Comparison of ENCODE assay signal across 39 cellular contexts in genomic region chr9:99427252-99427651, GRCh38.
"Had no signal": no experiment of that assay in that cellular context is flagged by ENCODE, and none has a peak within 500 bp of the region (broad histone marks: within the 10 kb centered on the region; RNA-seq: fewer than 3 reads in every experiment).

No MANE protein-coding gene starts in this region.

- H3K36me3 ChIP-seq: adrenal gland, ascending aorta, brain microvascular endothelial cell, breast epithelium, cardiac muscle cell had no signal

- H3K27me3 Mint-ChIP-seq: brain had no signal

- H3K4me3 ChIP-seq: adrenal gland, ascending aorta, body of pancreas, breast epithelium, cardiac muscle cell had no signal

- H3K4me1 Mint-ChIP-seq: activated naive CD4-positive, alpha-beta T cell treated with anti-CD3 and anti-CD28 coated beads, Interleukin-2, amount 10 ng/mL, durations not matched to agents 7 days and 5 days; activated naive CD4-positive, alpha-beta T cell treated with anti-CD3 and anti-CD28 coated beads, Interleukin-2, amount 50 U/mL, for 24 hours; activated naive CD8-positive, alpha-beta T cell treated with anti-CD3 and anti-CD28 coated beads for 36 hours; activated naive CD8-positive, alpha-beta T cell treated with anti-CD3 and anti-CD28 coated beads, Interleukin-2, amount 10 ng/mL, durations not matched to agents 7 days and 5 days; activated T-helper 17 cell treated with anti-CD3 and anti-CD28 coated beads, Interleukin-2, amount 50 U/mL, for 72 hours; central memory CD8-positive, alpha-beta T cell had no signal

- H3K4me3 Mint-ChIP-seq: activated naive CD4-positive, alpha-beta T cell treated with anti-CD3 and anti-CD28 coated beads for 36 hours; activated naive CD4-positive, alpha-beta T cell treated with anti-CD3 and anti-CD28 coated beads, Interleukin-2, amount 10 ng/mL, durations not matched to agents 7 days and 5 days; activated naive CD4-positive, alpha-beta T cell treated with anti-CD3 and anti-CD28 coated beads, Interleukin-2, amount 50 U/mL, for 24 hours; activated naive CD8-positive, alpha-beta T cell; activated naive CD8-positive, alpha-beta T cell treated with anti-CD3 and anti-CD28 coated beads for 36 hours; activated naive CD8-positive, alpha-beta T cell treated with anti-CD3 and anti-CD28 coated beads, Interleukin-2, amount 10 ng/mL, durations not matched to agents 7 days and 5 days; activated naive CD8-positive, alpha-beta T cell treated with anti-CD3 and anti-CD28 coated beads, Interleukin-2, amount 50 U/mL, for 24 hours; activated T-cell treated with anti-CD3 and anti-CD28 coated beads, Interleukin-2, amount 50 U/mL, for 4 hours; activated T-cell treated with anti-CD3 and anti-CD28 coated beads, Interleukin-2, amount 50 U/mL, for 72 hours; activated T-helper 1 cell treated with anti-CD3 and anti-CD28 coated beads, Interleukin-12 subunit alpha, Interleukin-12 subunit beta, Interleukin-2, Interleukin-4 antibody, amounts not matched to agents 30 ng/mL and 10 ng/mL and 1 ng/mL, durations not matched to agents 14 hours and 24 hours and 36 hours; activated T-helper 17 cell treated with anti-CD3 and anti-CD28 coated beads, Interleukin-2, amount 50 U/mL, for 72 hours; brain; central memory CD8-positive, alpha-beta T cell had no signal

- H3K9me3 ChIP-seq: adrenal gland, ascending aorta, body of pancreas, breast epithelium had no signal

- FAIRE-seq: astrocyte, bronchial epithelial cell, colon had no signal

- H3K27me3 ChIP-seq: adrenal gland, ascending aorta, body of pancreas, brain microvascular endothelial cell, breast epithelium, cardiac muscle cell had no signal

- DNase-seq: activated effector memory CD4-positive, alpha-beta T cell treated with anti-CD3 and anti-CD28 coated beads, Interleukin-2, amount 50 U/mL, for 16 hours; activated effector memory CD4-positive, alpha-beta T cell treated with Interleukin-2 at 50 U/mL for 16 hours; activated gamma-delta T cell; activated gamma-delta T cell treated with Interleukin-2 at 50 U/mL for 16 hours; activated naive CD4-positive, alpha-beta T cell; activated naive CD4-positive, alpha-beta T cell treated with anti-CD3 and anti-CD28 coated beads for 36 hours; activated naive CD4-positive, alpha-beta T cell treated with anti-CD3 and anti-CD28 coated beads, Interleukin-2, amount 10 ng/mL, durations not matched to agents 7 days and 5 days; activated naive CD4-positive, alpha-beta T cell treated with anti-CD3 and anti-CD28 coated beads, Interleukin-2, amount 50 U/mL, for 16 hours; activated naive CD4-positive, alpha-beta T cell treated with Interleukin-2 at 50 U/mL for 16 hours; activated naive CD8-positive, alpha-beta T cell treated with anti-CD3 and anti-CD28 coated beads for 36 hours; activated naive CD8-positive, alpha-beta T cell treated with anti-CD3 and anti-CD28 coated beads, Interleukin-2, amount 10 ng/mL, durations not matched to agents 7 days and 5 days; activated naive CD8-positive, alpha-beta T cell treated with anti-CD3 and anti-CD28 coated beads, Interleukin-2, amount 50 U/mL, for 24 hours; activated T-cell treated with anti-CD3 and anti-CD28 coated beads, Interleukin-2, amount 50 U/mL, for 4 hours; activated T-cell treated with anti-CD3 and anti-CD28 coated beads, Interleukin-2, amount 50 U/mL, for 48 hours; activated T-cell treated with anti-CD3 and anti-CD28 coated beads, Interleukin-2, amount 50 U/mL, for 72 hours; adrenal gland; amniotic stem cell; amygdala; anterior cingulate cortex; aorta; body of pancreas; brain microvascular endothelial cell; caudate nucleus; central memory CD4-positive, alpha-beta T cell; cerebellar nuclear complex had no signal

- ATAC-seq: activated naive CD4-positive, alpha-beta T cell treated with anti-CD3 and anti-CD28 coated beads, Interleukin-2, amount 50 U/mL, for 72 hours; activated naive CD8-positive, alpha-beta T cell treated with anti-CD3 and anti-CD28 coated beads, Interleukin-2, amount 50 U/mL, for 24 hours; activated T-cell treated with anti-CD3 and anti-CD28 coated beads, Interleukin-2, amount 50 U/mL, for 4 hours; activated T-cell treated with anti-CD3 and anti-CD28 coated beads, Interleukin-2, amount 50 U/mL, for 72 hours; activated T-helper 17 cell treated with anti-CD3 and anti-CD28 coated beads, Interleukin-2, amount 50 U/mL, for 72 hours; body of pancreas had no signal

- H3K36me3 Mint-ChIP-seq: activated naive CD4-positive, alpha-beta T cell treated with anti-CD3 and anti-CD28 coated beads, Interleukin-2, amount 10 ng/mL, durations not matched to agents 7 days and 5 days; activated naive CD4-positive, alpha-beta T cell treated with anti-CD3 and anti-CD28 coated beads, Interleukin-2, amount 50 U/mL, for 24 hours; activated naive CD4-positive, alpha-beta T cell treated with anti-CD3 and anti-CD28 coated beads, Interleukin-2, amount 50 U/mL, for 72 hours; activated naive CD8-positive, alpha-beta T cell treated with anti-CD3 and anti-CD28 coated beads for 36 hours; activated naive CD8-positive, alpha-beta T cell treated with anti-CD3 and anti-CD28 coated beads, Interleukin-2, amount 10 ng/mL, durations not matched to agents 7 days and 5 days; brain had no signal

- H3K4me1 ChIP-seq: adrenal gland, ascending aorta, body of pancreas, breast epithelium had no signal

- H3K9me3 Mint-ChIP-seq: activated naive CD4-positive, alpha-beta T cell treated with anti-CD3 and anti-CD28 coated beads for 36 hours; activated naive CD4-positive, alpha-beta T cell treated with anti-CD3 and anti-CD28 coated beads, Interleukin-2, amount 10 ng/mL, durations not matched to agents 7 days and 5 days; activated naive CD4-positive, alpha-beta T cell treated with anti-CD3 and anti-CD28 coated beads, Interleukin-2, amount 50 U/mL, for 24 hours; activated naive CD4-positive, alpha-beta T cell treated with anti-CD3 and anti-CD28 coated beads, Interleukin-2, amount 50 U/mL, for 72 hours; activated naive CD8-positive, alpha-beta T cell treated with anti-CD3 and anti-CD28 coated beads for 36 hours; activated naive CD8-positive, alpha-beta T cell treated with anti-CD3 and anti-CD28 coated beads, Interleukin-2, amount 10 ng/mL, durations not matched to agents 7 days and 5 days; activated naive CD8-positive, alpha-beta T cell treated with anti-CD3 and anti-CD28 coated beads, Interleukin-2, amount 50 U/mL, for 24 hours; activated T-cell treated with anti-CD3 and anti-CD28 coated beads, Interleukin-2, amount 50 U/mL, for 4 hours; activated T-cell treated with anti-CD3 and anti-CD28 coated beads, Interleukin-2, amount 50 U/mL, for 72 hours; activated T-helper 1 cell treated with anti-CD3 and anti-CD28 coated beads, Interleukin-12 subunit alpha, Interleukin-12 subunit beta, Interleukin-2, Interleukin-4 antibody, amounts not matched to agents 30 ng/mL and 10 ng/mL and 1 ng/mL, durations not matched to agents 14 hours and 24 hours and 36 hours; activated T-helper 17 cell treated with anti-CD3 and anti-CD28 coated beads, Interleukin-2, amount 50 U/mL, for 72 hours; central memory CD8-positive, alpha-beta T cell had no signal

- H3K27ac Mint-ChIP-seq: activated naive CD4-positive, alpha-beta T cell treated with anti-CD3 and anti-CD28 coated beads for 36 hours; activated naive CD4-positive, alpha-beta T cell treated with anti-CD3 and anti-CD28 coated beads, Interleukin-2, amount 10 ng/mL, durations not matched to agents 7 days and 5 days; activated naive CD4-positive, alpha-beta T cell treated with anti-CD3 and anti-CD28 coated beads, Interleukin-2, amount 50 U/mL, for 24 hours; activated naive CD4-positive, alpha-beta T cell treated with anti-CD3 and anti-CD28 coated beads, Interleukin-2, amount 50 U/mL, for 72 hours; activated naive CD8-positive, alpha-beta T cell; activated naive CD8-positive, alpha-beta T cell treated with anti-CD3 and anti-CD28 coated beads for 36 hours; activated naive CD8-positive, alpha-beta T cell treated with anti-CD3 and anti-CD28 coated beads, Interleukin-2, amount 10 ng/mL, durations not matched to agents 7 days and 5 days; activated naive CD8-positive, alpha-beta T cell treated with anti-CD3 and anti-CD28 coated beads, Interleukin-2, amount 50 U/mL, for 24 hours; activated T-cell treated with anti-CD3 and anti-CD28 coated beads, Interleukin-2, amount 50 U/mL, for 72 hours; activated T-helper 1 cell treated with anti-CD3 and anti-CD28 coated beads, Interleukin-12 subunit alpha, Interleukin-12 subunit beta, Interleukin-2, Interleukin-4 antibody, amounts not matched to agents 30 ng/mL and 10 ng/mL and 1 ng/mL, durations not matched to agents 14 hours and 24 hours and 36 hours; activated T-helper 17 cell treated with anti-CD3 and anti-CD28 coated beads, Interleukin-2, amount 50 U/mL, for 72 hours; activated T-helper 2 cell treated with anti-CD3 and anti-CD28 coated beads, Interferon-gamma antibody, Interleukin-2, Interleukin-4, amounts not matched to agents 10 μg/mL and 5 μg/mL and 100 μg/mL, durations not matched to agents 14 hours and 24 hours and 36 hours had no signal

- H3K27ac ChIP-seq: adrenal gland, ascending aorta, body of pancreas, brain microvascular endothelial cell, breast epithelium, cardiac muscle cell had no signal
